In genomic region chr4:38152721-38153412, GRCh38 we compare ENCODE assay signal across 21 cellular contexts.
A peak's percentile ranks its signal among the peaks of the same experiment; 100 is the strongest.
DNase-seq lines count a peak whose midpoint lies in the region; ATAC-seq and TF ChIP-seq lines count a peak whose summit lies in the region.
"Had no signal": no experiment of that assay in that cellular context is flagged by ENCODE, and none has a peak within 500 bp of the region (broad histone marks: within the 10 kb centered on the region; RNA-seq: fewer than 3 reads in every experiment).

No MANE protein-coding gene starts in this region.

- H3K36me3 Mint-ChIP-seq in HFFc6 (ENCODE audit: low read depth), result peaks cover 3% of the 10 kb centered on the region; the same call in 1 of the 2 replicates

- H3K4me2 ChIP-seq in neuronal stem cell (ENCODE audit: insufficient read depth, low read length, poor library complexity, severe bottlenecking), result no peak overlapping the region
- H3K4me2 ChIP-seq: GM23338, KMS-11 had no signal

- no peaks in the 10 kb centered on the region for H3K27me3 ChIP-seq in neuronal stem cell (ENCODE audit: control insufficient read depth in 3 of 3, insufficient read depth in 3 of 3, low read depth in 1 of 3, low read length in 3 of 3)

- H3K27ac ChIP-seq in neuronal stem cell (replicated peaks; ENCODE audit: low read length), result no peak overlapping the region
- peak overlapping the region; percentile 2 for H3K27ac ChIP-seq in temporal lobe (ENCODE audit: low read depth, low read length)
- H3K27ac ChIP-seq: KMS-11 had no signal

- peak overlapping the region; percentile 92; the same call in 1 of the 2 replicates for H3K27ac Mint-ChIP-seq in HFFc6
- H3K27ac Mint-ChIP-seq: CD4-positive, alpha-beta T cell; GM23338 had no signal

- H3K79me1 ChIP-seq in neuronal stem cell (ENCODE audit: low read depth, low read length), result no peaks in the 10 kb centered on the region

- no peak overlapping the region for H2BK15ac ChIP-seq in neuronal stem cell (ENCODE audit: low read length)

- H2BK5ac ChIP-seq in neuronal stem cell (ENCODE audit: low read length), result no peak overlapping the region

- H3K9me3 ChIP-seq in neuronal stem cell (replicated peaks in 1 of 2; ENCODE audit: control insufficient read depth in 2 of 2, insufficient read depth in 1 of 2, low read depth in 1 of 2, low read length in 2 of 2), result no peaks in the 10 kb centered on the region

- DNase-seq in HFFc6 (no peak), islet precursor cell (peak; percentile 35), neuronal stem cell (ENCODE audit: low spot score) (no peak), NCI-H1417 (lab: John Stamatoyannopoulos, UW) (no peak), left cardiac atrium (no peak)
- DNase-seq: AML-193; CD4-positive, alpha-beta T cell; DMS153; NCI-H1436; NCI-H1930; NCI-H345; NCI-H524 treated with DMSO at 0.1 percent for 48 hours; PC-3; RPMI8226; SHP77 treated with DMSO at 0.1 percent for 48 hours had no signal

- no peak overlapping the region for H2BK120ac ChIP-seq in neuronal stem cell (ENCODE audit: low read depth, low read length)

- no peak overlapping the region for H2BK12ac ChIP-seq in neuronal stem cell (ENCODE audit: low read length)

- no peaks in the 10 kb centered on the region for H3K36me3 ChIP-seq in neuronal stem cell (replicated peaks in 1 of 2; ENCODE audit: control insufficient read depth in 2 of 2, insufficient read depth in 2 of 2, low read length in 2 of 2)

- H4K8ac ChIP-seq in neuronal stem cell (ENCODE audit: low read depth, low read length), result no peak overlapping the region

- H3K9ac ChIP-seq in neuronal stem cell (ENCODE audit: low read depth, low read length, poor library complexity), result no peak overlapping the region
- H3K9ac ChIP-seq: KMS-11 had no signal

- no peak overlapping the region for H3K4me3 Mint-ChIP-seq in HFFc6
- H3K4me3 Mint-ChIP-seq: CD4-positive, alpha-beta T cell; GM23338 had no signal

- TF ChIP-seq CTCF in HFFc6 (IDR thresholded peaks at IDR 0.05), result no peak

- peaks cover 87% of the 10 kb centered on the region for H3K4me1 Mint-ChIP-seq in HFFc6 (ENCODE audit: low read depth)

- no peaks in the 10 kb centered on the region for H3K9me3 Mint-ChIP-seq in HFFc6
- H3K9me3 Mint-ChIP-seq: CD4-positive, alpha-beta T cell; GM23338 had no signal

- no peak overlapping the region for H3K23ac ChIP-seq in neuronal stem cell (ENCODE audit: low read depth, low read length, poor library complexity)

- intact Hi-C loops in left cardiac atrium (cut with DNase I), result no loop called here

- no peak overlapping the region for H3K4me3 ChIP-seq in neuronal stem cell (ENCODE audit: low read length in 2 of 2)
- H3K4me3 ChIP-seq: GM23338 had no signal

- peaks cover 3 to 14% of the 10 kb centered on the region in 2 donors for H3K4me1 ChIP-seq in neuronal stem cell (ENCODE audit: control insufficient read depth in 2 of 2, insufficient read depth in 1 of 2, low read depth in 1 of 2, low read length in 2 of 2)

- peak overlapping the region; percentile 32 for H2AFZ ChIP-seq in neuronal stem cell (ENCODE audit: low read length)
- H2AFZ ChIP-seq: GM23338 had no signal

- no peak overlapping the region for H3K4ac ChIP-seq in neuronal stem cell (ENCODE audit: low read length)

- ATAC-seq in HG03139 (IDR thresholded peaks at IDR 0.05; ENCODE audit: unreplicated experiment) (no peak), left cardiac atrium (no peak)
- ATAC-seq: GM23338, HCT116, PC-3, SK-N-SH treated with all-trans-retinoic acid at 6 μM for 48 hours had no signal

- H3K27me3 Mint-ChIP-seq in HFFc6 (ENCODE audit: insufficient read depth), result no peaks in the 10 kb centered on the region; the same call in none of the 2 replicates
- H3K27me3 Mint-ChIP-seq: CD4-positive, alpha-beta T cell had no signal

- no peak overlapping the region for H3K14ac ChIP-seq in neuronal stem cell (ENCODE audit: low read length)

- no peak overlapping the region for H2AK5ac ChIP-seq in neuronal stem cell (ENCODE audit: low read depth, low read length)

- WGBS in neuronal stem cell (ENCODE audit: extremely low coverage in 2 of 2, insufficient read length in 2 of 2, insufficient replicate concordance in 1 of 2), 2 donors, result no CpG with 5 or more reads among the region's 7 CpGs

- no peak overlapping the region for H4K91ac ChIP-seq in neuronal stem cell (ENCODE audit: low read depth, low read length, poor library complexity)

- H3K18ac ChIP-seq in neuronal stem cell (ENCODE audit: low read length), result no peak overlapping the region
